Comparison of ENCODE assay signal across 1 cellular context in the genomic region with DNA sequence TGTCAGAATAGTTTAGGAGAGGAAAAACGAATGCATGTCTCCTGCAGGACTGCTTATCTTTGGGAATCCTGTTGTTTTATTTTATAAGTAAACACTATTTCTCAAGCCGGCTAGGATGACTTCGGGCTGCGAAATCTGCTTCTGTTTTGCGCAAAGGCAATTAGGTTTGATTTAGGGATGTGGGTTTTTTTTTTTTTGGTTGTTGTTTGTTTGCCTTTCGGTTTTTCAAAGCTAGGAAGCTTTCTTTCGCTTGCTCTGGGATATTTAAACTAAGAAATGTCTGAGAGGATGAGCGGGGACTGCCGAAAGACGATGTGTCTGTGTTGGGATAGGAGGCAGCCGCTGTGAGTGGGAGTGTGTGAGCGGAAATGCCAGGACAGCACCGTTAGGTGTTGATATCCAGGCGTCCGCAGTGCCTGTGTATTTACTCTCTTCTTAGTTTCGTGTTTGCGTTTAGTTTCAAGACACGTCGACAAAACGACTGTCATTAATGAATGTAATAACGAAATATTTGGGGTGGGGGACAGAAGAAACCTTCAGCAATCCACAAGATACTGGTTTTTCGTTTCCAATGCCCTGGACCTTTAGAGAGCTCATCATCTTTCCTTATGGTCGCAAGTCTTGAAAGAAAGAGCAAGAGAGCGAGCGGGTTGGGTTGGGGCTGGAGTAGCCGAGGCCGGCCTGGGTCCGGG.
TF ChIP-seq lines count a peak whose summit lies in the region.

No MANE protein-coding gene starts in this region.

TF ChIP-seq in HEK293, 187 proteins besides CTCF, POLR2A, EP300 and RAD21 (continued from another document):
- TF ChIP-seq, protein P1, sequence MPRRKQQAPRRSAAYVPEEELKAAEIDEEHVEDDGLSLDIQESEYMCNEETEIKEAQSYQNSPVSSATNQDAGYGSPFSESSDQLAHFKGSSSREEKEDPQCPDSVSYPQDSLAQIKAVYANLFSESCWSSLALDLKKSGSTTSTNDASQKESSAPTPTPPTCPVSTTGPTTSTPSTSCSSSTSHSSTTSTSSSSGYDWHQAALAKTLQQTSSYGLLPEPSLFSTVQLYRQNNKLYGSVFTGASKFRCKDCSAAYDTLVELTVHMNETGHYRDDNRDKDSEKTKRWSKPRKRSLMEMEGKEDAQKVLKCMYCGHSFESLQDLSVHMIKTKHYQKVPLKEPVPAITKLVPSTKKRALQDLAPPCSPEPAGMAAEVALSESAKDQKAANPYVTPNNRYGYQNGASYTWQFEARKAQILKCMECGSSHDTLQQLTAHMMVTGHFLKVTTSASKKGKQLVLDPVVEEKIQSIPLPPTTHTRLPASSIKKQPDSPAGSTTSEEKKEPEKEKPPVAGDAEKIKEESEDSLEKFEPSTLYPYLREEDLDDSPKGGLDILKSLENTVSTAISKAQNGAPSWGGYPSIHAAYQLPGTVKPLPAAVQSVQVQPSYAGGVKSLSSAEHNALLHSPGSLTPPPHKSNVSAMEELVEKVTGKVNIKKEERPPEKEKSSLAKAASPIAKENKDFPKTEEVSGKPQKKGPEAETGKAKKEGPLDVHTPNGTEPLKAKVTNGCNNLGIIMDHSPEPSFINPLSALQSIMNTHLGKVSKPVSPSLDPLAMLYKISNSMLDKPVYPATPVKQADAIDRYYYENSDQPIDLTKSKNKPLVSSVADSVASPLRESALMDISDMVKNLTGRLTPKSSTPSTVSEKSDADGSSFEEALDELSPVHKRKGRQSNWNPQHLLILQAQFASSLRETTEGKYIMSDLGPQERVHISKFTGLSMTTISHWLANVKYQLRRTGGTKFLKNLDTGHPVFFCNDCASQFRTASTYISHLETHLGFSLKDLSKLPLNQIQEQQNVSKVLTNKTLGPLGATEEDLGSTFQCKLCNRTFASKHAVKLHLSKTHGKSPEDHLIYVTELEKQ (tag by site-specific recombination; IDR thresholded peaks at IDR 0.05; ENCODE audit: borderline replicate concordance), result no peak
- TF ChIP-seq ZNF155 (tag by site-specific recombination; IDR thresholded peaks at IDR 0.05), result no peak
- no peak for TF ChIP-seq HOXD13 (CRISPR knock-in tag; IDR thresholded peaks at IDR 0.05; ENCODE audit: borderline replicate concordance)
- TF ChIP-seq, protein P2, sequence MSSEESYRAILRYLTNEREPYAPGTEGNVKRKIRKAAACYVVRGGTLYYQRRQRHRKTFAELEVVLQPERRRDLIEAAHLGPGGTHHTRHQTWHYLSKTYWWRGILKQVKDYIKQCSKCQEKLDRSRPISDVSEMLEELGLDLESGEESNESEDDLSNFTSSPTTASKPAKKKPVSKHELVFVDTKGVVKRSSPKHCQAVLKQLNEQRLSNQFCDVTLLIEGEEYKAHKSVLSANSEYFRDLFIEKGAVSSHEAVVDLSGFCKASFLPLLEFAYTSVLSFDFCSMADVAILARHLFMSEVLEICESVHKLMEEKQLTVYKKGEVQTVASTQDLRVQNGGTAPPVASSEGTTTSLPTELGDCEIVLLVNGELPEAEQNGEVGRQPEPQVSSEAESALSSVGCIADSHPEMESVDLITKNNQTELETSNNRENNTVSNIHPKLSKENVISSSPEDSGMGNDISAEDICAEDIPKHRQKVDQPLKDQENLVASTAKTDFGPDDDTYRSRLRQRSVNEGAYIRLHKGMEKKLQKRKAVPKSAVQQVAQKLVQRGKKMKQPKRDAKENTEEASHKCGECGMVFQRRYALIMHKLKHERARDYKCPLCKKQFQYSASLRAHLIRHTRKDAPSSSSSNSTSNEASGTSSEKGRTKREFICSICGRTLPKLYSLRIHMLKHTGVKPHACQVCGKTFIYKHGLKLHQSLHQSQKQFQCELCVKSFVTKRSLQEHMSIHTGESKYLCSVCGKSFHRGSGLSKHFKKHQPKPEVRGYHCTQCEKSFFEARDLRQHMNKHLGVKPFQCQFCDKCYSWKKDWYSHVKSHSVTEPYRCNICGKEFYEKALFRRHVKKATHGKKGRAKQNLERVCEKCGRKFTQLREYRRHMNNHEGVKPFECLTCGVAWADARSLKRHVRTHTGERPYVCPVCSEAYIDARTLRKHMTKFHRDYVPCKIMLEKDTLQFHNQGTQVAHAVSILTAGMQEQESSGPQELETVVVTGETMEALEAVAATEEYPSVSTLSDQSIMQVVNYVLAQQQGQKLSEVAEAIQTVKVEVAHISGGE (tag by site-specific recombination; conservative IDR thresholded peaks at IDR 0.05; ENCODE audit: low read depth), result 0 out of 2 replicates have a peak, but pooled peaks have one; percentile 15
- TF ChIP-seq ZNF837 (tag by site-specific recombination; IDR thresholded peaks at IDR 0.05), result no peak
- TF ChIP-seq ZNF530 (tag by site-specific recombination; IDR thresholded peaks at IDR 0.05; ENCODE audit: low read depth), result no peak
- TF ChIP-seq SALL2 (tag by site-specific recombination; IDR thresholded peaks at IDR 0.05; ENCODE audit: borderline replicate concordance), result no peak
- TF ChIP-seq ZNF157 (tag by site-specific recombination; IDR thresholded peaks at IDR 0.05), result no peak
- no peak for TF ChIP-seq ZNF596 (tag by site-specific recombination; IDR thresholded peaks at IDR 0.05)
- peak; percentile 50; the same call in 1 of the 2 replicates for TF ChIP-seq OVOL3 (tag by site-specific recombination; IDR thresholded peaks at IDR 0.05)
- no peak for TF ChIP-seq BCL11A (tag by site-specific recombination; IDR thresholded peaks at IDR 0.05; ENCODE audit: low read depth)
- peak; percentile 95 for TF ChIP-seq ZNF335 (tag by site-specific recombination; conservative IDR thresholded peaks at IDR 0.05)
- peak; percentile 92 for TF ChIP-seq ZBTB17 (tag by site-specific recombination; IDR thresholded peaks at IDR 0.05)
- no peak for TF ChIP-seq ZNF791 (tag by site-specific recombination; IDR thresholded peaks at IDR 0.05)
- TF ChIP-seq KLF9 (tag by site-specific recombination; IDR thresholded peaks at IDR 0.05; ENCODE audit: low read depth), result no peak
- TF ChIP-seq, protein P3, sequence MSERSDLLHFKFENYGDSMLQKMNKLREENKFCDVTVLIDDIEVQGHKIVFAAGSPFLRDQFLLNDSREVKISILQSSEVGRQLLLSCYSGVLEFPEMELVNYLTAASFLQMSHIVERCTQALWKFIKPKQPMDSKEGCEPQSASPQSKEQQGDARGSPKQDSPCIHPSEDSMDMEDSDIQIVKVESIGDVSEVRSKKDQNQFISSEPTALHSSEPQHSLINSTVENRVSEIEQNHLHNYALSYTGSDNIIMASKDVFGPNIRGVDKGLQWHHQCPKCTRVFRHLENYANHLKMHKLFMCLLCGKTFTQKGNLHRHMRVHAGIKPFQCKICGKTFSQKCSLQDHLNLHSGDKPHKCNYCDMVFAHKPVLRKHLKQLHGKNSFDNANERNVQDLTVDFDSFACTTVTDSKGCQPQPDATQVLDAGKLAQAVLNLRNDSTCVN (tag by site-specific recombination; optimal IDR thresholded peaks at IDR 0.05), result no peak
- TF ChIP-seq ZBTB20 (tag by site-specific recombination; IDR thresholded peaks at IDR 0.05), result no peak
- TF ChIP-seq ZBTB48 (tag by site-specific recombination; IDR thresholded peaks at IDR 0.05), result no peak
- TF ChIP-seq, protein P4, sequence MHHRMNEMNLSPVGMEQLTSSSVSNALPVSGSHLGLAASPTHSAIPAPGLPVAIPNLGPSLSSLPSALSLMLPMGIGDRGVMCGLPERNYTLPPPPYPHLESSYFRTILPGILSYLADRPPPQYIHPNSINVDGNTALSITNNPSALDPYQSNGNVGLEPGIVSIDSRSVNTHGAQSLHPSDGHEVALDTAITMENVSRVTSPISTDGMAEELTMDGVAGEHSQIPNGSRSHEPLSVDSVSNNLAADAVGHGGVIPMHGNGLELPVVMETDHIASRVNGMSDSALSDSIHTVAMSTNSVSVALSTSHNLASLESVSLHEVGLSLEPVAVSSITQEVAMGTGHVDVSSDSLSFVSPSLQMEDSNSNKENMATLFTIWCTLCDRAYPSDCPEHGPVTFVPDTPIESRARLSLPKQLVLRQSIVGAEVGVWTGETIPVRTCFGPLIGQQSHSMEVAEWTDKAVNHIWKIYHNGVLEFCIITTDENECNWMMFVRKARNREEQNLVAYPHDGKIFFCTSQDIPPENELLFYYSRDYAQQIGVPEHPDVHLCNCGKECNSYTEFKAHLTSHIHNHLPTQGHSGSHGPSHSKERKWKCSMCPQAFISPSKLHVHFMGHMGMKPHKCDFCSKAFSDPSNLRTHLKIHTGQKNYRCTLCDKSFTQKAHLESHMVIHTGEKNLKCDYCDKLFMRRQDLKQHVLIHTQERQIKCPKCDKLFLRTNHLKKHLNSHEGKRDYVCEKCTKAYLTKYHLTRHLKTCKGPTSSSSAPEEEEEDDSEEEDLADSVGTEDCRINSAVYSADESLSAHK (tag by site-specific recombination; IDR thresholded peaks at IDR 0.05), result no peak
- TF ChIP-seq ZFHX2 (tag by site-specific recombination; conservative IDR thresholded peaks at IDR 0.05), result peak; percentile 45; the same call in 1 of the 2 replicates
